In the genomic region with DNA sequence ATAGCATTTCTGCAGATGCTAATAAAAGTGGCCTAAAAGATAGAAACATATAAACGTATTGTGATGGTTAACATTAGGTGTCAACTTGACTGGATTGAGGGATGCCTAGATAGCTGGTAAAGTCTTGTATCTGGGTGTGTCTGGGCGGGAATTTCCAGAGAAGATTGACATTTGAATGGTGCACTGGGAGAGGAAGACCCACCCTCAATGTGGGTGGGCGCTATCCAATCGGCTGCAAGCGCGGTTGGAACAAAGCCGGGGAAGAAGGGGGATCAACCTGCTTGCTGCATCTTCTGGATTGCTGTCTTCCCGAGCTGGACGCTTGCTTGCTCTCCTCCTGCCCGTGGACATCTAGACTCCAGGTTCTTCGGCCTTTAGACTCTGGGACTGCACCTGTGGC, we compare ENCODE assay signal across 1 cellular context.
TF ChIP-seq lines count a peak whose summit lies in the region.

No MANE protein-coding gene starts in this region.

TF ChIP-seq in WTC11, 78 proteins besides CTCF, POLR2A, EP300 and RAD21 (continued from another document):
- TF ChIP-seq ZMAT4 (CRISPR knock-in tag; IDR thresholded peaks at IDR 0.05) (no peak), TCF7 (CRISPR knock-in tag; IDR thresholded peaks at IDR 0.05; ENCODE audit: low read depth) (no peak), MXD4 (CRISPR knock-in tag; IDR thresholded peaks at IDR 0.05; ENCODE audit: borderline replicate concordance) (no peak), ZNF219 (CRISPR knock-in tag; IDR thresholded peaks at IDR 0.05; ENCODE audit: borderline replicate concordance) (no peak), ZNF317 (CRISPR knock-in tag; IDR thresholded peaks at IDR 0.05; ENCODE audit: borderline replicate concordance, low read depth) (no peak)
